1 cellular context compared by ENCODE assay signal in the genomic region with DNA sequence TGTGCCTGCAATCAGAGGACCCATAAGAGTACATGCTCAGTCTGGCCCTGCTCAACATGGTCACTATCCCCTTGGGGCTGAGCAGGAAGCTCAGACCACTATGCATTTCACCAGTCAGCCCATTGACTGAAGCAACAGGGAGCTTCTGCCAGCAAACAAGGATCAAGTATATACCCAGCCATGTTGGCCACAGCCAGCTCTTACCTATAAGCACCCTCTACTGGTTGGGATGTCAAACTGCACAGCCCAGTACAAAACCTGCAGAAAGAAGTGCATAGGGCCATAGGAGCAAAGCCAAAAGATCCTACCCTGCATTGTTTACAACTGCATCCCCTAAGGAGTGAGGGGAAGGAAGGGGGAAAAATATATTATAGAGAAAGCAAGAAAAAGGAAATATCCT.
TF ChIP-seq lines count a peak whose summit lies in the region.

No MANE protein-coding gene starts in this region.

TF ChIP-seq in GM12878, 131 proteins besides CTCF, POLR2A, EP300 and RAD21 (continued from another document):
- TF ChIP-seq, protein P1, sequence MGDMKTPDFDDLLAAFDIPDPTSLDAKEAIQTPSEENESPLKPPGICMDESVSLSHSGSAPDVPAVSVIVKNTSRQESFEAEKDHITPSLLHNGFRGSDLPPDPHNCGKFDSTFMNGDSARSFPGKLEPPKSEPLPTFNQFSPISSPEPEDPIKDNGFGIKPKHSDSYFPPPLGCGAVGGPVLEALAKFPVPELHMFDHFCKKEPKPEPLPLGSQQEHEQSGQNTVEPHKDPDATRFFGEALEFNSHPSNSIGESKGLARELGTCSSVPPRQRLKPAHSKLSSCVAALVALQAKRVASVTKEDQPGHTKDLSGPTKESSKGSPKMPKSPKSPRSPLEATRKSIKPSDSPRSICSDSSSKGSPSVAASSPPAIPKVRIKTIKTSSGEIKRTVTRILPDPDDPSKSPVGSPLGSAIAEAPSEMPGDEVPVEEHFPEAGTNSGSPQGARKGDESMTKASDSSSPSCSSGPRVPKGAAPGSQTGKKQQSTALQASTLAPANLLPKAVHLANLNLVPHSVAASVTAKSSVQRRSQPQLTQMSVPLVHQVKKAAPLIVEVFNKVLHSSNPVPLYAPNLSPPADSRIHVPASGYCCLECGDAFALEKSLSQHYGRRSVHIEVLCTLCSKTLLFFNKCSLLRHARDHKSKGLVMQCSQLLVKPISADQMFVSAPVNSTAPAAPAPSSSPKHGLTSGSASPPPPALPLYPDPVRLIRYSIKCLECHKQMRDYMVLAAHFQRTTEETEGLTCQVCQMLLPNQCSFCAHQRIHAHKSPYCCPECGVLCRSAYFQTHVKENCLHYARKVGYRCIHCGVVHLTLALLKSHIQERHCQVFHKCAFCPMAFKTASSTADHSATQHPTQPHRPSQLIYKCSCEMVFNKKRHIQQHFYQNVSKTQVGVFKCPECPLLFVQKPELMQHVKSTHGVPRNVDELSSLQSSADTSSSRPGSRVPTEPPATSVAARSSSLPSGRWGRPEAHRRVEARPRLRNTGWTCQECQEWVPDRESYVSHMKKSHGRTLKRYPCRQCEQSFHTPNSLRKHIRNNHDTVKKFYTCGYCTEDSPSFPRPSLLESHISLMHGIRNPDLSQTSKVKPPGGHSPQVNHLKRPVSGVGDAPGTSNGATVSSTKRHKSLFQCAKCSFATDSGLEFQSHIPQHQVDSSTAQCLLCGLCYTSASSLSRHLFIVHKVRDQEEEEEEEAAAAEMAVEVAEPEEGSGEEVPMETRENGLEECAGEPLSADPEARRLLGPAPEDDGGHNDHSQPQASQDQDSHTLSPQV (IDR thresholded peaks at IDR 0.05) = no peak
- TF ChIP-seq, protein P2, sequence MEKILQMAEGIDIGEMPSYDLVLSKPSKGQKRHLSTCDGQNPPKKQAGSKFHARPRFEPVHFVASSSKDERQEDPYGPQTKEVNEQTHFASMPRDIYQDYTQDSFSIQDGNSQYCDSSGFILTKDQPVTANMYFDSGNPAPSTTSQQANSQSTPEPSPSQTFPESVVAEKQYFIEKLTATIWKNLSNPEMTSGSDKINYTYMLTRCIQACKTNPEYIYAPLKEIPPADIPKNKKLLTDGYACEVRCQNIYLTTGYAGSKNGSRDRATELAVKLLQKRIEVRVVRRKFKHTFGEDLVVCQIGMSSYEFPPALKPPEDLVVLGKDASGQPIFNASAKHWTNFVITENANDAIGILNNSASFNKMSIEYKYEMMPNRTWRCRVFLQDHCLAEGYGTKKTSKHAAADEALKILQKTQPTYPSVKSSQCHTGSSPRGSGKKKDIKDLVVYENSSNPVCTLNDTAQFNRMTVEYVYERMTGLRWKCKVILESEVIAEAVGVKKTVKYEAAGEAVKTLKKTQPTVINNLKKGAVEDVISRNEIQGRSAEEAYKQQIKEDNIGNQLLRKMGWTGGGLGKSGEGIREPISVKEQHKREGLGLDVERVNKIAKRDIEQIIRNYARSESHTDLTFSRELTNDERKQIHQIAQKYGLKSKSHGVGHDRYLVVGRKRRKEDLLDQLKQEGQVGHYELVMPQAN (conservative IDR thresholded peaks at IDR 0.05) = no peak
- TF ChIP-seq NBN (IDR thresholded peaks at IDR 0.05) = no peak
- no peak for TF ChIP-seq NR2C2 (IDR thresholded peaks at IDR 0.05; ENCODE audit: borderline replicate concordance, control insufficient read depth, insufficient read length, low read depth)
- TF ChIP-seq, protein P3, sequence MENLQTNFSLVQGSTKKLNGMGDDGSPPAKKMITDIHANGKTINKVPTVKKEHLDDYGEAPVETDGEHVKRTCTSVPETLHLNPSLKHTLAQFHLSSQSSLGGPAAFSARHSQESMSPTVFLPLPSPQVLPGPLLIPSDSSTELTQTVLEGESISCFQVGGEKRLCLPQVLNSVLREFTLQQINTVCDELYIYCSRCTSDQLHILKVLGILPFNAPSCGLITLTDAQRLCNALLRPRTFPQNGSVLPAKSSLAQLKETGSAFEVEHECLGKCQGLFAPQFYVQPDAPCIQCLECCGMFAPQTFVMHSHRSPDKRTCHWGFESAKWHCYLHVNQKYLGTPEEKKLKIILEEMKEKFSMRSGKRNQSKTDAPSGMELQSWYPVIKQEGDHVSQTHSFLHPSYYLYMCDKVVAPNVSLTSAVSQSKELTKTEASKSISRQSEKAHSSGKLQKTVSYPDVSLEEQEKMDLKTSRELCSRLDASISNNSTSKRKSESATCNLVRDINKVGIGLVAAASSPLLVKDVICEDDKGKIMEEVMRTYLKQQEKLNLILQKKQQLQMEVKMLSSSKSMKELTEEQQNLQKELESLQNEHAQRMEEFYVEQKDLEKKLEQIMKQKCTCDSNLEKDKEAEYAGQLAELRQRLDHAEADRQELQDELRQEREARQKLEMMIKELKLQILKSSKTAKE (IDR thresholded peaks at IDR 0.05; ENCODE audit: low read depth, poor library complexity, severe bottlenecking) = no peak
- TF ChIP-seq MYC (IDR thresholded peaks at IDR 0.05; ENCODE audit: insufficient read depth, insufficient read length, insufficient replicate concordance, low read length, severe bottlenecking) = no peak
- no peak for TF ChIP-seq LARP7 (IDR thresholded peaks at IDR 0.05)
- TF ChIP-seq NFXL1 (IDR thresholded peaks at IDR 0.05; ENCODE audit: borderline replicate concordance) = no peak
- no peak for TF ChIP-seq SMAD1 (IDR thresholded peaks at IDR 0.05; ENCODE audit: low read depth, partially characterized antibody)
- no peak for TF ChIP-seq CHD2 (IDR thresholded peaks at IDR 0.05; ENCODE audit: borderline replicate concordance, low read depth, low read length)
- TF ChIP-seq ZNF384 (IDR thresholded peaks at IDR 0.05; ENCODE audit: borderline replicate concordance, low read depth, low read length) = no peak
- no peak for TF ChIP-seq CHD4 (IDR thresholded peaks at IDR 0.05)
- no peak for TF ChIP-seq SIX5 (IDR thresholded peaks at IDR 0.05; ENCODE audit: low read depth, low read length, severe bottlenecking)
- TF ChIP-seq MYB (IDR thresholded peaks at IDR 0.05; ENCODE audit: borderline replicate concordance, low read depth, low read length) = no peak
- no peak for TF ChIP-seq ESRRA (IDR thresholded peaks at IDR 0.05; ENCODE audit: low read length)
- TF ChIP-seq ETV6 (conservative IDR thresholded peaks at IDR 0.05 in 1 of 2, IDR thresholded peaks at IDR 0.05 in 1 of 2; ENCODE audit: borderline replicate concordance in 1 of 2, low read depth in 1 of 2) = no peak
- no peak for TF ChIP-seq RELA (IDR thresholded peaks at IDR 0.05; ENCODE audit: borderline replicate concordance, partially characterized antibody)
- no peak for TF ChIP-seq ZBED1 (IDR thresholded peaks at IDR 0.05; ENCODE audit: borderline replicate concordance)
